ENCODE assay signal across 1 cellular context in the genomic region with DNA sequence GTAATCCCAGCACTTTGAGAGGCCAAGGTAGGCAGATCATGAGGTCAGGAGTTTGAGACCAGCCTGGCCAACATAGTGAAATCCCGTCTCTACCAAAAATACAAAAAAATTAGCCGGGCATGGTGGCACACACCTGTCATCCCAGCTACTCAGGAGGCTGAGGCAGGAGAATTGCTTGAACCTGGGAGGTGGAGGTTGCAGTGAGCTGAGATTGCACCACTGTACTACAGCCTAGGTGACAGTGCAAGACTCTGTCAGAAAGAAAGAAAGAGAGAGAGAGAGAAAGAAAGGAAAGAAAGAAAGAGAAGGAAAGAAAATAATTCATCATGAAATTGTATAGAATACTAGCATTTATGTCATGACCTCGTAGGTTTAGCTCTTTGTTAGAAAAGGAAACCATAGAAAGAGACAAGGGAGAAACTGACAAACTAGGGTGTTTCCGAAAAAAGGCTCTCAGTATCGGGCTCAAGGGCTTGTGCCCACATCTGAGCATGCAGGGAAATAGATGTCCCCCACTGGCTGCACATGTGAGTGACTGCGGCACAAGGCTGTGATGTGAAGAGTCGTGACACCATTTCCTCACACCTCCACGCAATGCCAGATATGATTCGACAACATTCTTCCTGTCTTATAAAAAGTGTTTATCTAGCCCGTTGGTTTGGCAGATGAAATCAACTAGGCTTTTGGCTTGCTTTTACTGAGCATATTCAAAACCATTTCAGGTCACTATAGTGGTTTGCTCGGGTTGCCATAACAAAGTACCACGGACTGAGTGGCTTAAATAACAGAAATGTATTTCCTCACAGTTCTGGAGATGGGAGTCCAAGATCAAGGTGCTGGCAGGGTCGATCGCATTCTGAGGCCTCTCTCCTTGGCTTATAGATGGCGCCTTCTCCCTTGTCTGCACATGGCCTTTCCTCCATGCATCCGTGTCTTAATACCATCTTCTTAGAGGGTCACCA.
A peak's percentile ranks its signal among the peaks of the same experiment; 100 is the strongest.
TF ChIP-seq lines count a peak whose summit lies in the region.

No MANE protein-coding gene starts in this region.

TF ChIP-seq in GM12878, 131 proteins besides CTCF, POLR2A, EP300 and RAD21 (continued from another document):
- TF ChIP-seq MTA3 (IDR thresholded peaks at IDR 0.05; ENCODE audit: borderline replicate concordance, low read length), result peak; percentile 41; the same call in 1 of the 2 replicates
- TF ChIP-seq, protein P1, sequence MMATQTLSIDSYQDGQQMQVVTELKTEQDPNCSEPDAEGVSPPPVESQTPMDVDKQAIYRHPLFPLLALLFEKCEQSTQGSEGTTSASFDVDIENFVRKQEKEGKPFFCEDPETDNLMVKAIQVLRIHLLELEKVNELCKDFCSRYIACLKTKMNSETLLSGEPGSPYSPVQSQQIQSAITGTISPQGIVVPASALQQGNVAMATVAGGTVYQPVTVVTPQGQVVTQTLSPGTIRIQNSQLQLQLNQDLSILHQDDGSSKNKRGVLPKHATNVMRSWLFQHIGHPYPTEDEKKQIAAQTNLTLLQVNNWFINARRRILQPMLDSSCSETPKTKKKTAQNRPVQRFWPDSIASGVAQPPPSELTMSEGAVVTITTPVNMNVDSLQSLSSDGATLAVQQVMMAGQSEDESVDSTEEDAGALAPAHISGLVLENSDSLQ (IDR thresholded peaks at IDR 0.05), result peak; percentile 92
- TF ChIP-seq, protein P2, sequence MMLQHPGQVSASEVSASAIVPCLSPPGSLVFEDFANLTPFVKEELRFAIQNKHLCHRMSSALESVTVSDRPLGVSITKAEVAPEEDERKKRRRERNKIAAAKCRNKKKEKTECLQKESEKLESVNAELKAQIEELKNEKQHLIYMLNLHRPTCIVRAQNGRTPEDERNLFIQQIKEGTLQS (IDR thresholded peaks at IDR 0.05; ENCODE audit: borderline replicate concordance, extremely low read depth, low read depth, low read length), result no peak
